In the genomic region with DNA sequence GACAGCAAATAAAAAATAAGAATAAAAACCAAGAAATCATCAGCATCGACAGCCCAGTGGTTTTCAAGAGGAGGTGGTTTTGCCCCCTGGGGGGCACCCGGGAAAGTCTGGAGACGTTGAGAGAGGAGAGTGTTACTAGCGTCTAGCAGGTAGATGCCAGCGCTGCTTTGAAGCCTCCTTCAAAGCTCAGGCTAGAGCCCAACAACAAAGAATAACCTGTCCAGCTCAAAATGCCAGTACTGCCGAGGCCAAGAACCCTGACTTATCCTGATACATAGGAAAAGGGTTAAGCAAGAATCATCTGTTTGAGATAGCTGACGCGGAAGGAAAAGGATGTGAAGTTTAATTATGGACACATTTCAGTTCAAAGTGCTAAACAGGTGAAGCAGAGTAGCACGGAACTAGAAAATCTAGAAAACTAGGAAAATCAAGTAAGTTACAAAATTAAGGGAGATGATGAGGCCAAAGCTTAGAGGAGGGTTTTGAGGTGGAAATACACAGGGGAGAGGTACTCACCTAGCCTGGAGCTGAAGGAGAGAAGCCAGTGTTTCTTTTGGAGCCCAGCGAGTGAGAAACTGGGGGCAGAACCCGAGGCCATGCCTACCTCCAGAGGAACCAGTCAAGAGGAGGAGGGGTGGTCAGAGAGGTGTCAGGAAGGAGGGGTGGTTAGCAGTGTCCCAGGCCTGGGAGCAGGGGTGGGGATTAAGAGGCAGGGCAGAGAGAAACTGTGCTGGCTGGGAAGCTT, we compare ENCODE assay signal across 13 cellular contexts.
DNase-seq lines count a peak whose midpoint lies in the region; ATAC-seq, FAIRE-seq and TF ChIP-seq lines count a peak whose summit lies in the region.
"Had no signal": no experiment of that assay in that cellular context is flagged by ENCODE, and none has a peak within 500 bp of the region (broad histone marks: within the 10 kb centered on the region; RNA-seq: fewer than 3 reads in every experiment).

No MANE protein-coding gene starts in this region.

- intact Hi-C loops in MCF 10A (cut with micrococcal nuclease): no loop called here

- BruUV-seq in MCF 10A (replicated peaks; lab: Mats Ljungman, UMichigan): no TSS peak

- CTCF ChIA-PET in MCF 10A (lab: Yijun Ruan, JAX): interaction anchor here (0.6 to 1.6 kb wide), 3 partner anchors 283 to 465 kb away, joined by 3 to 8 read pairs (median 4); no protein-coding TSS in a partner anchor

- peak overlapping the region; percentile 68 for H3K27ac ChIP-seq in HUES6 (ENCODE audit: low read depth, low read length)
- peak overlapping the region; percentile 30 to 58 for H3K27ac ChIP-seq in small intestine (ENCODE audit: low read depth in 1 of 2, low read length in 1 of 2)
- H3K27ac ChIP-seq: parathyroid adenoma had no signal

- H3K36me3 ChIP-seq in HUES6 (ENCODE audit: control insufficient read depth, insufficient read depth, low read length) (peaks cover 9% of the 10 kb centered on the region), small intestine (ENCODE audit: control insufficient read depth in 2 of 2, insufficient read depth in 2 of 2, low read length in 2 of 2) (no peaks in the 10 kb centered on the region)

- H3K9me3 Mint-ChIP-seq in MCF 10A (ENCODE audit: unreplicated experiment): no peaks in the 10 kb centered on the region
- H3K9me3 Mint-ChIP-seq: activated B cell treated with CpG ODN at 0.5 μM for 24 hours; activated T-cell treated with anti-CD3 and anti-CD28 coated beads, Interleukin-2, amount 50 U/mL, for 24 hours had no signal

- no peaks in the 10 kb centered on the region for H3K27me3 ChIP-seq in HUES6 (ENCODE audit: control insufficient read depth, insufficient read depth, low read length)
- H3K27me3 ChIP-seq in small intestine (ENCODE audit: control insufficient read depth in 2 of 2, insufficient read depth in 2 of 2, low read length in 2 of 2): no peaks in the 10 kb centered on the region
- H3K27me3 ChIP-seq: SJSA1 had no signal

- peak overlapping the region; percentile 1 for H3K27ac Mint-ChIP-seq in MCF 10A (ENCODE audit: low read depth, unreplicated experiment)
- H3K27ac Mint-ChIP-seq: activated B cell treated with CpG ODN at 0.5 μM for 24 hours; activated T-cell treated with anti-CD3 and anti-CD28 coated beads, Interleukin-2, amount 50 U/mL, for 24 hours had no signal

- H3K9ac ChIP-seq in HUES6 (ENCODE audit: low read length): peak overlapping the region; percentile 95
- H3K9ac ChIP-seq: parathyroid adenoma had no signal

- DNase-seq in MCF 10A (ENCODE audit: unreplicated experiment): no peak
- peak; percentile 73 for DNase-seq in iPS-NIHi7 (ENCODE audit: extremely low spot score)
- DNase-seq in small intestine: peak; percentile 73
- no peak for DNase-seq in GF-D8 (lab: John Stamatoyannopoulos, UW)
- DNase-seq in stimulated activated CD8-positive, alpha-beta memory T cell treated with anti-CD3 and anti-CD28 coated beads, Interleukin-4, amount 100 ng/mL, for 48 hours: no peak
- DNase-seq: activated B cell treated with CpG ODN at 0.5 μM for 24 hours; activated T-cell treated with anti-CD3 and anti-CD28 coated beads, Interleukin-2, amount 50 U/mL, for 24 hours; stimulated activated CD4-positive, alpha-beta T cell treated with anti-CD3 and anti-CD28 coated beads, Interleukin-4, amount 100 ng/mL, for 1 hour had no signal

- no peaks in the 10 kb centered on the region for H3K9me3 ChIP-seq in HUES6 (ENCODE audit: control insufficient read depth, insufficient read depth, low read depth, low read length)
- no peaks in the 10 kb centered on the region for H3K9me3 ChIP-seq in small intestine (ENCODE audit: control insufficient read depth, low read depth)
- H3K9me3 ChIP-seq: SJSA1 had no signal

- POLR2A ChIA-PET in MCF 10A (lab: Yijun Ruan, JAX): interaction anchor here (0.6 kb wide), 1 partner anchor 1063 kb away, joined by 3 read pairs; no protein-coding TSS in a partner anchor

- peaks cover 18% of the 10 kb centered on the region for H3K36me3 Mint-ChIP-seq in MCF 10A (ENCODE audit: insufficient read depth, unreplicated experiment)

- H3K4me1 ChIP-seq in HUES6 (ENCODE audit: control insufficient read depth, insufficient read depth, low read length) (peaks cover 51% of the 10 kb centered on the region), small intestine (ENCODE audit: control insufficient read depth in 2 of 2, insufficient read depth in 1 of 2, low read depth in 1 of 2, low read length in 1 of 2) (peaks cover 4 to 8% of the 10 kb centered on the region in 2 donors)

- ATAC-seq in HG02623 (IDR thresholded peaks at IDR 0.05; ENCODE audit: unreplicated experiment) (no peak), GM21367 (IDR thresholded peaks at IDR 0.05; ENCODE audit: unreplicated experiment) (no peak)

- WGBS in small intestine, 3 donors: 10 to 62% (median 30%) methylated on average over 11 of the region's 11 CpGs

- no peak for FAIRE-seq in small intestine (lab: Jason Lieb, UNC)

- H3K27me3 Mint-ChIP-seq in MCF 10A (ENCODE audit: insufficient read depth, unreplicated experiment): no peaks in the 10 kb centered on the region

- no peak for TF ChIP-seq CTCF in MCF 10A (IDR thresholded peaks at IDR 0.05; ENCODE audit: unreplicated experiment)

- H3K4me3 ChIP-seq in HUES6 (ENCODE audit: low read depth, low read length) (peak overlapping the region; percentile 72), small intestine (ENCODE audit: low read depth in 1 of 2, low read length in 2 of 2) (peak overlapping the region in 1 of 2 donors; percentile 1)
- H3K4me3 ChIP-seq: SJSA1 had no signal

- H3K4me1 Mint-ChIP-seq in MCF 10A (ENCODE audit: insufficient read depth, unreplicated experiment): peaks cover 26% of the 10 kb centered on the region
- H3K4me1 Mint-ChIP-seq: activated B cell treated with CpG ODN at 0.5 μM for 24 hours had no signal

- H3K4me3 Mint-ChIP-seq in MCF 10A (ENCODE audit: unreplicated experiment): no peak overlapping the region
- H3K4me3 Mint-ChIP-seq: activated B cell treated with CpG ODN at 0.5 μM for 24 hours; activated T-cell treated with anti-CD3 and anti-CD28 coated beads, Interleukin-2, amount 50 U/mL, for 24 hours had no signal

Comparison
In these comparisons a context has a peak if more than half of its experiments do, and no peak if none do; other contexts are left out.
1. DNase-seq: peak in iPS-NIHi7 (single experiment) and small intestine (single experiment); none in MCF 10A (single experiment), GF-D8 (single experiment) and stimulated activated CD8-positive, alpha-beta memory T cell treated with anti-CD3 and anti-CD28 coated beads, Interleukin-4, amount 100 ng/mL, for 48 hours (single experiment).